1 cellular context compared by ENCODE assay signal in the genomic region with DNA sequence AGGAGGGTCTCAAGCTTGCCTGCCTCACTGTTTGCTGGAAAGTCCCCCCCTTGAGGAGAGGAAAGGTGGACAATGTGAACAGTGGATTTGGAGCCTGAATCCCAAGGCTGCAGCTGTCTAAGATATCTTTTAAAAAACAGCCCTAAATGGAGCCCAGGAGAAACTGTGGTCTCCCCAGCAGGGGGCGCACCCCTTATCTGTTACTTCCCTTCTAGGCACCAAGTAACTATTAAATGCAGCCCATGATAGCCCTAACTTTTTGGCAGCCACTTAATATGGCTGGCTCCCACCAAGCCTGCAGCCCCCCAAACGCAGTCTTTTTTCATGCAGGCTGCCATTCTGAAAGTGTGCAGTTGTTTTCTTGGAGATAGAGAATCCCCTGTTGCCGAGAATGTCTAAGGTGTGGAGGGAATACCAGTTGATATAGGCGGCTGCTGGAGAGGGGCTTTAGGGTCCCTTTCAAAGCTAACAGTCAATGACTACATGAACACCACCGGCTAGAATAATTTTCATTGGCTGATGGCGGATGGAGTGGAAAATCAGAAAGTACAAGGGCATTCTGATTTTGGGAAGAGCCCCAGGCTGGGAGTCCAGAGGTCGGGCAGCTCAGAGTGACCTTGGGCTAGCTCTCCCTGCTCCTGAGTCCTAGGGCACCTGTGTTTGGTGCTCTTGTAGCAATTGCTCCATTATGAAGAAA.
TF ChIP-seq lines count a peak whose summit lies in the region.

No MANE protein-coding gene starts in this region.

TF ChIP-seq in GM12878, 131 proteins besides CTCF, POLR2A, EP300 and RAD21 (continued from another document):
- TF ChIP-seq, protein P1, sequence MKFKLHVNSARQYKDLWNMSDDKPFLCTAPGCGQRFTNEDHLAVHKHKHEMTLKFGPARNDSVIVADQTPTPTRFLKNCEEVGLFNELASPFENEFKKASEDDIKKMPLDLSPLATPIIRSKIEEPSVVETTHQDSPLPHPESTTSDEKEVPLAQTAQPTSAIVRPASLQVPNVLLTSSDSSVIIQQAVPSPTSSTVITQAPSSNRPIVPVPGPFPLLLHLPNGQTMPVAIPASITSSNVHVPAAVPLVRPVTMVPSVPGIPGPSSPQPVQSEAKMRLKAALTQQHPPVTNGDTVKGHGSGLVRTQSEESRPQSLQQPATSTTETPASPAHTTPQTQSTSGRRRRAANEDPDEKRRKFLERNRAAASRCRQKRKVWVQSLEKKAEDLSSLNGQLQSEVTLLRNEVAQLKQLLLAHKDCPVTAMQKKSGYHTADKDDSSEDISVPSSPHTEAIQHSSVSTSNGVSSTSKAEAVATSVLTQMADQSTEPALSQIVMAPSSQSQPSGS (IDR thresholded peaks at IDR 0.05; ENCODE audit: low read length), result no peak
- TF ChIP-seq MEF2B (IDR thresholded peaks at IDR 0.05; ENCODE audit: partially characterized antibody, poor library complexity, severe bottlenecking) (no peak), ZNF622 (IDR thresholded peaks at IDR 0.05) (no peak), SMC3 (IDR thresholded peaks at IDR 0.05; ENCODE audit: borderline replicate concordance, low read length) (peak; percentile 39; the same call in 1 of the 2 replicates), KAT2A (conservative IDR thresholded peaks at IDR 0.05; ENCODE audit: control insufficient read depth, low read depth, low read length) (no peak), CHD1 (IDR thresholded peaks at IDR 0.05; ENCODE audit: low read depth, low read length) (no peak), CBX5 (IDR thresholded peaks at IDR 0.05; ENCODE audit: low read depth) (no peak), RAD51 (IDR thresholded peaks at IDR 0.05) (no peak), FOXM1 (IDR thresholded peaks at IDR 0.05; ENCODE audit: low read depth, low read length) (no peak), SPI1 (IDR thresholded peaks at IDR 0.05; ENCODE audit: borderline replicate concordance, insufficient read depth, low read depth, low read length) (0 out of 2 replicates have a peak, but pooled peaks have one; percentile 4), FOXK2 (IDR thresholded peaks at IDR 0.05) (no peak)
